ENCODE assay signal across 9 cellular contexts in genomic region chr17:56667925-56668324, GRCh38.
"Had no signal": no experiment of that assay in that cellular context is flagged by ENCODE, and none has a peak within 500 bp of the region (broad histone marks: within the 10 kb centered on the region; RNA-seq: fewer than 3 reads in every experiment).

No MANE protein-coding gene starts in this region.

- H3K4me2 ChIP-seq: GM23338 had no signal

- H2AFZ ChIP-seq: GM23248, GM23338 had no signal

- H3K9me3 ChIP-seq: HAP-1 had no signal

- H3K9ac ChIP-seq: GM23248 had no signal

- H3K4me1 ChIP-seq: HAP-1 had no signal

- ATAC-seq: GM23338, HCT116 had no signal

- H3K27ac ChIP-seq: GM23248 had no signal

- DNase-seq: GM23248, GOT3, H7, H9, HCEC 1CT, HFFc6 had no signal

- H3K4me3 ChIP-seq: GM23248, GM23338, HAP-1 had no signal

- H3K36me3 ChIP-seq: HAP-1 had no signal
